In genomic region chr4:92305878-92306520, GRCh38 we compare ENCODE assay signal across 10 cellular contexts. TPM values are rescaled to one million over a fixed set of nuclear protein-coding genes. Genes with fewer than 3 reads are reported as not detected.
DNase-seq lines count a peak whose midpoint lies in the region; ATAC-seq, FAIRE-seq and TF ChIP-seq lines count a peak whose summit lies in the region.
"Had no signal": no experiment of that assay in that cellular context is flagged by ENCODE, and none has a peak within 500 bp of the region (broad histone marks: within the 10 kb centered on the region; RNA-seq: fewer than 3 reads in every experiment).

No MANE protein-coding gene starts in this region.

- H3F3A ChIP-seq in SK-N-SH (replicated peaks; ENCODE audit: insufficient read depth): peaks cover 8% of the 10 kb centered on the region

- H3K79me2 ChIP-seq in SK-N-SH (ENCODE audit: insufficient read depth) (no peaks in the 10 kb centered on the region), HepG2 (ENCODE audit: insufficient read depth, low read length) (no peaks in the 10 kb centered on the region)

- TF ChIP-seq RAD21 in SK-N-SH (IDR thresholded peaks at IDR 0.05; ENCODE audit: low read length) (no peak), HepG2 (CRISPR knock-in tag; IDR thresholded peaks at IDR 0.05) (no peak)

- H3K4me3 ChIP-seq in SK-N-SH (ENCODE audit: low read depth in 2 of 2, low read length in 1 of 2): peak overlapping the region; percentile 49 to 65
- H3K4me3 ChIP-seq in prostate gland: peak overlapping the region; percentile 17 to 22
- H3K4me3 ChIP-seq in HepG2 (replicated peaks in 1 of 3; ENCODE audit: insufficient read depth in 1 of 3, low read depth in 2 of 3, low read length in 3 of 3): no peak overlapping the region

- intact Hi-C loops in left ventricle myocardium superior (cut with micrococcal nuclease) (no loop called here), prostate gland (cut with DNase I) (no loop called here), HepG2 (cut with micrococcal nuclease; ENCODE audit: unreplicated experiment) (no loop called here)

- no peak for FAIRE-seq in HepG2 (lab: Jason Lieb, UNC)
- FAIRE-seq in HTR-8/SVneo (lab: Jason Lieb, UNC): no peak

- ATAC-seq in GM18498 (IDR thresholded peaks at IDR 0.05; ENCODE audit: unreplicated experiment) (peak; percentile 27), left ventricle myocardium superior (peak; percentile 46), HepG2 (no peak)

- TF ChIP-seq POLR2A in prostate gland (IDR thresholded peaks at IDR 0.05): no peak
- TF ChIP-seq POLR2A in HepG2 (IDR thresholded peaks at IDR 0.05; ENCODE audit: insufficient read depth in 1 of 2, low read depth in 2 of 2, low read length in 2 of 2): no peak

- TF ChIP-seq CTCF in SK-N-SH (IDR thresholded peaks at IDR 0.05) (no peak), prostate gland (IDR thresholded peaks at IDR 0.05) (no peak), HepG2 (CRISPR knock-in tag; IDR thresholded peaks at IDR 0.05) (no peak)

- H3K4me2 ChIP-seq in SK-N-SH: peak overlapping the region; percentile 94
- no peak overlapping the region for H3K4me2 ChIP-seq in HepG2 (ENCODE audit: low read depth, low read length)

- H2AFZ ChIP-seq in SK-N-SH (ENCODE audit: low read depth) (0 out of 2 replicates have a peak overlapping the region, but pooled peaks have one; percentile 69), HepG2 (ENCODE audit: low read length) (no peak overlapping the region)

- H3K9ac ChIP-seq in SK-N-SH (no peak overlapping the region), HepG2 (ENCODE audit: insufficient read depth, low read depth, low read length) (no peak overlapping the region)

- H4K20me1 ChIP-seq in SK-N-SH (ENCODE audit: insufficient read depth): no peaks in the 10 kb centered on the region
- no peaks in the 10 kb centered on the region for H4K20me1 ChIP-seq in HepG2 (ENCODE audit: insufficient read depth, low read length)

- H3K27ac ChIP-seq in SK-N-SH (ENCODE audit: low read depth in 2 of 2, low read length in 1 of 2) (peak overlapping the region in 1 of 2 experiments; percentile 51; a peak in 1 of 4 replicates), prostate gland (no peak overlapping the region), HepG2 (ENCODE audit: extremely low read length, insufficient read depth, low read length) (no peak overlapping the region)

- no peaks in the 10 kb centered on the region for H3K9me3 ChIP-seq in SK-N-SH
- H3K9me3 ChIP-seq in prostate gland: no peaks in the 10 kb centered on the region
- no peaks in the 10 kb centered on the region for H3K9me3 ChIP-seq in HepG2 (ENCODE audit: low read length)

- H3K4me1 ChIP-seq in SK-N-SH (ENCODE audit: control insufficient read depth in 1 of 2, insufficient read depth in 2 of 2, low read depth in 1 of 2, low read length in 1 of 2): peaks cover 0 to 24% of the 10 kb centered on the region in 2 experiments; a peak in 2 of 4 replicates
- no peaks in the 10 kb centered on the region for H3K4me1 ChIP-seq in prostate gland (replicated peaks)
- H3K4me1 ChIP-seq in HepG2 (ENCODE audit: insufficient read depth, low read length): no peaks in the 10 kb centered on the region

- no TSS peak for BruUV-seq in HepG2 (replicated peaks; lab: Mats Ljungman, UMichigan)

- H3K9me2 ChIP-seq in SK-N-SH: no peaks in the 10 kb centered on the region

- in situ Hi-C loops in HepG2 (cut with HindIII; ENCODE audit: extremely low pct_ligation_motif_present, low pct_unique_long_range_greater_than_20kb): no loop called here

- POLR2A ChIA-PET in SK-N-SH (lab: Yijun Ruan, JAX): no interaction called here
- POLR2A ChIA-PET in HepG2 (lab: Yijun Ruan, JAX): no interaction called here

- peaks cover 24% of the 10 kb centered on the region for H3K27me3 ChIP-seq in SK-N-SH (ENCODE audit: insufficient read depth)
- H3K27me3 ChIP-seq in prostate gland (replicated peaks; ENCODE audit: insufficient read depth): peaks cover 2% of the 10 kb centered on the region
- peaks cover 0 to 8% of the 10 kb centered on the region in 2 experiments; a peak in 1 of 5 replicates for H3K27me3 ChIP-seq in HepG2 (ENCODE audit: control insufficient read depth in 1 of 2, insufficient read depth in 2 of 2, low read length in 2 of 2)

- no peak for TF ChIP-seq EP300 in SK-N-SH (IDR thresholded peaks at IDR 0.05; ENCODE audit: borderline replicate concordance in 1 of 2, low read depth in 1 of 2, low read length in 1 of 2)
- TF ChIP-seq EP300 in HepG2 (IDR thresholded peaks at IDR 0.05; ENCODE audit: low read depth in 2 of 2, low read length in 2 of 2): no peak
- no peak for TF ChIP-seq EP300 in HepG2 (CRISPR knock-in tag; IDR thresholded peaks at IDR 0.05; ENCODE audit: borderline replicate concordance)

- DNase-seq in SK-N-SH (peak; percentile 47), left ventricle myocardium superior (no peak), prostate gland (ENCODE audit: low spot score) (no peak), T1000 (lab: John Stamatoyannopoulos, UW) (no peak), mesenteric fat pad (ENCODE audit: low spot score) (no peak), HepG2 (ENCODE audit: low spot score) (no peak), HTR-8/SVneo (ENCODE audit: insufficient read length, low spot score) (no peak)
- DNase-seq: cortex of kidney, SIG-M5 had no signal

- H3K36me3 ChIP-seq in SK-N-SH (replicated peaks in 1 of 2; ENCODE audit: control insufficient read depth in 1 of 2, insufficient read depth in 2 of 2, low read length in 1 of 2) (no peaks in the 10 kb centered on the region), prostate gland (no peaks in the 10 kb centered on the region), HepG2 (replicated peaks in 1 of 2; ENCODE audit: control insufficient read depth in 1 of 2, insufficient read depth in 2 of 2, low read length in 2 of 2) (no peaks in the 10 kb centered on the region)

- WGBS in SK-N-SH (ENCODE audit: low lambda C conversion rate): 11% methylated on average over 8 of the region's 15 CpGs
- 5% methylated on average over 15 of the region's 15 CpGs for WGBS in prostate gland
- WGBS in HepG2 (ENCODE audit: low lambda C conversion rate): 50% methylated on average over 12 of the region's 15 CpGs

- CTCF ChIA-PET in SK-N-SH (lab: Yijun Ruan, JAX): interaction anchor here (0.9 kb wide), 1 partner anchor 54 kb away, joined by 3 read pairs; no protein-coding TSS in a partner anchor
- CTCF ChIA-PET in HepG2 (lab: Yijun Ruan, JAX; ENCODE audit: low intra/inter-chr PET ratio, low total read pairs): no interaction called here

TF ChIP-seq in SK-N-SH, 30 proteins besides CTCF, POLR2A, EP300 and RAD21 (continues in another document):
- no peak for TF ChIP-seq IRF3 (IDR thresholded peaks at IDR 0.05; ENCODE audit: low read depth, low read length)
- TF ChIP-seq GABPA (IDR thresholded peaks at IDR 0.05; ENCODE audit: low read depth): no peak
- TF ChIP-seq MXI1 (IDR thresholded peaks at IDR 0.05; ENCODE audit: low read depth, low read length): 0 out of 2 replicates have a peak, but pooled peaks have one; percentile 2

TF ChIP-seq in HepG2, 621 proteins besides CTCF, POLR2A, EP300 and RAD21:
- TF ChIP-seq ZNF879 (CRISPR knock-in tag; IDR thresholded peaks at IDR 0.05) (no peak), TRIM24 (CRISPR knock-in tag; IDR thresholded peaks at IDR 0.05) (no peak), ZNF724P (CRISPR knock-in tag; IDR thresholded peaks at IDR 0.05; ENCODE audit: borderline replicate concordance) (no peak), ZNF749 (CRISPR knock-in tag; IDR thresholded peaks at IDR 0.05; ENCODE audit: borderline replicate concordance) (no peak), ZNF761 (CRISPR knock-in tag; conservative IDR thresholded peaks at IDR 0.05) (no peak)

RNA-seq across cellular contexts. Expression of gene GRID2, which starts 2.2 kb away (rescaled TPM):
- polyA plus RNA-seq in SK-N-SH (2012; rRNA removed) (0.08 TPM in 1 of 2 replicates, not detected in the other), HepG2 (2011; rRNA removed) (not detected in 2 replicates)
- 0.01 TPM in 1 of 2 replicates, not detected in the other for polyA plus RNA-seq in SK-N-SH (2012; cell fraction: cytosol; rRNA removed)
- polyA plus RNA-seq in SK-N-SH (2012; cell fraction: nucleus; rRNA removed): 0.02 TPM in 1 of 2 replicates, not detected in the other
- total RNA-seq in left ventricle myocardium superior (0.40 TPM), prostate gland (10 to 100 TPM in 1 of 2 donors, under 1 TPM in 1; 0.09 to 11.0 TPM), mesenteric fat pad (not detected), HepG2 (2016; rRNA removed; fragmentation: Illumina TruSeq; extraction: Trizol) (not detected in 2 replicates)
- total RNA-seq in HepG2 (2016; cell fraction: cytosol; rRNA removed; fragmentation: Illumina TruSeq; extraction: Trizol; ENCODE audit: low read depth): not detected in 2 replicates
- total RNA-seq in HepG2 (2016; cell fraction: insoluble cytoplasmic fraction; rRNA removed; fragmentation: Illumina TruSeq; extraction: Trizol): not detected in 2 replicates
- not detected in 2 replicates for total RNA-seq in HepG2 (2016; cell fraction: membrane; rRNA removed; fragmentation: Illumina TruSeq; extraction: Trizol)
- total RNA-seq in HepG2 (2016; cell fraction: nucleus; rRNA removed; fragmentation: Illumina TruSeq; extraction: Trizol): not detected in 2 replicates
- not detected in 2 replicates for polyA plus RNA-seq in HepG2 (2011; cell fraction: cytosol; rRNA removed)
- not detected in 2 replicates for polyA plus RNA-seq in HepG2 (2011; cell fraction: nucleus; rRNA removed)
- not detected in 2 replicates for polyA plus RNA-seq in HepG2 (2012)
- polyA plus RNA-seq in HepG2 (2016; cell fraction: cytosol; fragmentation: Illumina TruSeq; extraction: Trizol; ENCODE audit: low read depth): not detected in 2 replicates
- not detected in 2 replicates for polyA plus RNA-seq in HepG2 (2016; cell fraction: insoluble cytoplasmic fraction; fragmentation: Illumina TruSeq; extraction: Trizol; ENCODE audit: low read depth)
- polyA plus RNA-seq in HepG2 (2016; cell fraction: membrane; fragmentation: Illumina TruSeq; extraction: Trizol; ENCODE audit: low read depth): not detected in 2 replicates
- not detected in 2 replicates for polyA plus RNA-seq in HepG2 (2016; cell fraction: nucleus; fragmentation: Illumina TruSeq; extraction: Trizol; ENCODE audit: insufficient read depth, low read depth)
- polyA minus RNA-seq in HepG2 (2011; rRNA and poly(A)+ RNA removed; ENCODE audit: low replicate concordance): not detected in 2 replicates
- not detected in 2 replicates for polyA minus RNA-seq in HepG2 (2011; cell fraction: cytosol; rRNA and poly(A)+ RNA removed)
- not detected in 2 replicates for polyA minus RNA-seq in HepG2 (2011; cell fraction: nucleus; rRNA and poly(A)+ RNA removed)

Comparison
In these comparisons a context has a peak if more than half of its experiments do, and no peak if none do; other contexts are left out.
1. H3K4me3 ChIP-seq: peak in SK-N-SH (2 of 2) and prostate gland (2 of 2); none in HepG2 (0 of 3).